8 cellular contexts compared by ENCODE assay signal in genomic region chr10:102645388-102645740, GRCh38. TPM values are rescaled to one million over a fixed set of nuclear protein-coding genes. Genes with fewer than 3 reads are reported as not detected.
DNase-seq lines count a peak whose midpoint lies in the region; ATAC-seq and TF ChIP-seq lines count a peak whose summit lies in the region.

No MANE protein-coding gene starts in this region.

- peak overlapping the region; percentile 92 for H3K9ac ChIP-seq in OCI-LY3 (ENCODE audit: low read length)

- TF ChIP-seq CTCF in OCI-LY3 (IDR thresholded peaks at IDR 0.05; ENCODE audit: low read depth, low read length) (no peak), omental fat pad (IDR thresholded peaks at IDR 0.05) (no peak)

- peak overlapping the region; percentile 53; the same call in 1 of the 2 replicates for H2AFZ ChIP-seq in OCI-LY3 (ENCODE audit: low read depth, low read length)

- H3K9me3 ChIP-seq in OCI-LY3 (ENCODE audit: insufficient read depth, low read length), result no peaks in the 10 kb centered on the region

- peaks cover 47% of the 10 kb centered on the region for H3K4me1 Mint-ChIP-seq in activated naive CD8-positive, alpha-beta T cell (ENCODE audit: low read depth)

- peak; percentile 24 for TF ChIP-seq POLR2A in GM19193 (IDR thresholded peaks at IDR 0.05; ENCODE audit: extremely low read depth, insufficient read depth, insufficient read length)

- no peaks in the 10 kb centered on the region for H3K36me3 ChIP-seq in OCI-LY3 (replicated peaks; ENCODE audit: low read depth, low read length)

- H3K4me1 ChIP-seq in OCI-LY3 (ENCODE audit: low read length), result peaks cover 40% of the 10 kb centered on the region

- H3K27me3 ChIP-seq in OCI-LY3 (ENCODE audit: low read depth, low read length), result no peaks in the 10 kb centered on the region

- peak overlapping the region; percentile 99 for H3K4me3 Mint-ChIP-seq in activated naive CD8-positive, alpha-beta T cell

- H3K27ac Mint-ChIP-seq in activated naive CD8-positive, alpha-beta T cell, result peak overlapping the region; percentile 94

- peaks cover 37% of the 10 kb centered on the region for H4K20me1 ChIP-seq in OCI-LY3 (ENCODE audit: insufficient read depth, low read length)

- H3K27ac ChIP-seq in OCI-LY3 (ENCODE audit: low read length), result peak overlapping the region; percentile 81

- H3K27me3 Mint-ChIP-seq in activated naive CD8-positive, alpha-beta T cell, result no peaks in the 10 kb centered on the region

- H3K4me2 ChIP-seq in OCI-LY3 (ENCODE audit: low read length), result peak overlapping the region; percentile 100

- intact Hi-C loops in Right ventricle myocardium inferior (cut with DNase I), result loop anchor here (2.0 to 10.0 kb wide), 2 partner anchors 49 to 129 kb away; no protein-coding TSS in a partner anchor

- H3K9me3 Mint-ChIP-seq in activated naive CD8-positive, alpha-beta T cell (ENCODE audit: low read depth), result no peaks in the 10 kb centered on the region

- DNase-seq in A172 (ENCODE audit: low spot score) (peak; percentile 65), Right ventricle myocardium inferior (ENCODE audit: missing footprints) (peak; percentile 91), omental fat pad (ENCODE audit: low spot score) (peak; percentile 54), cerebellar cortex (ENCODE audit: low spot score) (no peak)

- peaks cover 71% of the 10 kb centered on the region for H3K79me2 ChIP-seq in OCI-LY3 (ENCODE audit: low read length)

- ATAC-seq in Right ventricle myocardium inferior, result peak; percentile 4
- ATAC-seq in omental fat pad (ENCODE audit: low FRiP score), result peak; percentile 0
- ATAC-seq in HG03025 (IDR thresholded peaks at IDR 0.05; ENCODE audit: low FRiP score, unreplicated experiment), result no peak

- peak overlapping the region; percentile 99 for H3K4me3 ChIP-seq in OCI-LY3 (ENCODE audit: low read length)

- no peaks in the 10 kb centered on the region for H3K36me3 Mint-ChIP-seq in activated naive CD8-positive, alpha-beta T cell

RNA-seq across cellular contexts. Expression of gene TRIM8, which starts 1.1 kb away (rescaled TPM):
- total RNA-seq in A172 (2014; rRNA removed; shearing (Covaris generic)), result 66.8 and 68.3 TPM in 2 replicates
- total RNA-seq in Right ventricle myocardium inferior (109 TPM), omental fat pad (100 to 1,000 TPM in 3 of 4 donors, 10 to 100 TPM in 1; 58.2 to 121 (median 103) TPM)
